ENCODE assay signal across 3 cellular contexts in genomic region chr6:105231771-105232170, GRCh38. TPM values are rescaled to one million over a fixed set of nuclear protein-coding genes. Genes with fewer than 3 reads are reported as not detected.
"Had no signal": no experiment of that assay in that cellular context is flagged by ENCODE, and none has a peak within 500 bp of the region (broad histone marks: within the 10 kb centered on the region; RNA-seq: fewer than 3 reads in every experiment).

No MANE protein-coding gene starts in this region.

RNA-seq across cellular contexts. Expression of gene POPDC3, which starts 52.0 kb away (rescaled TPM):
- total RNA-seq: OCI-LY7, Peyer's patch, T-cell had no signal
